ENCODE assay signal across 12 cellular contexts in the genomic region with DNA sequence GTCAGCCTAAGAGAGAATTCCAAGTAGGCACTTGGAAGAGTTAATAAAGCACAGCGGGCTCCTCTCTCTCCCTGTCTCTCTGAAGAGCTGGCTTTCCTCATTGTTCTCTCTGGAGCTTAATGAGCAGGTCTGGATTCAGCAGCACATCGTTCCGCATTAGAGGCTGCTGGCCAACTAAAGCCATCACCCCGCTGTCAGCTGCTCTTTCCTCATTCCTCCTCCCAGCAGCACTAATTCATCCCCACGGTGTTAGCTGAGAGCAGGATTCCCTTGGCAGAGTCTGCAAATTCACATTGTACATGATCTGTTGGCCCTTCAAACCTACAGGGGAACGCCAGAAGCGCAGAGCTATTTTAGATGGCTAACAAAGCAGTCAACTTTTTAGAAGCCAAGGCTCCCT. TPM values are rescaled to one million over a fixed set of nuclear protein-coding genes. Genes with fewer than 3 reads are reported as not detected.
DNase-seq lines count a peak whose midpoint lies in the region; ATAC-seq, FAIRE-seq and TF ChIP-seq lines count a peak whose summit lies in the region.
"Had no signal": no experiment of that assay in that cellular context is flagged by ENCODE, and none has a peak within 500 bp of the region (broad histone marks: within the 10 kb centered on the region; RNA-seq: fewer than 3 reads in every experiment).

No MANE protein-coding gene starts in this region.

- H3K36me3 ChIP-seq in H1 (ENCODE audit: control insufficient read depth in 2 of 4, insufficient read depth in 4 of 4, low read length in 3 of 4) (no peaks in the 10 kb centered on the region), mesenchymal stem cell (ENCODE audit: control insufficient read depth in 1 of 2, insufficient read depth in 2 of 2, low read depth in 1 of 2, low read length in 2 of 2) (peaks cover 2 to 7% of the 10 kb centered on the region in 2 experiments), MM.1S (replicated peaks; ENCODE audit: insufficient read depth, low read length) (no peaks in the 10 kb centered on the region; the same call in 1 of the 2 replicates)

- CTCF ChIA-PET in H1 (lab: Charles Lee; ENCODE audit: partially characterized antibody) = interaction anchor here (0.6 to 1.6 kb wide), 5 partner anchors 9 to 331 kb away, joined by 3 to 5 read pairs (median 3); no protein-coding TSS in a partner anchor

- H3K79me1 ChIP-seq in H1 (ENCODE audit: low read depth, low read length) = no peaks in the 10 kb centered on the region
- peaks cover 2% of the 10 kb centered on the region for H3K79me1 ChIP-seq in mesenchymal stem cell (replicated peaks; ENCODE audit: low read length, poor library complexity, severe bottlenecking)

- no peak overlapping the region for H3K23ac ChIP-seq in H1 (ENCODE audit: insufficient read length)
- H3K23ac ChIP-seq in mesenchymal stem cell (ENCODE audit: low read length in 2 of 2) = no peak overlapping the region

- H2BK15ac ChIP-seq in H1 (ENCODE audit: low read length) = no peak overlapping the region
- H2BK15ac ChIP-seq in mesenchymal stem cell (ENCODE audit: low read depth, poor library complexity, severe bottlenecking) = no peak overlapping the region

- H3K14ac ChIP-seq in H1 (ENCODE audit: insufficient read length) (no peak overlapping the region), mesenchymal stem cell (ENCODE audit: low read length in 2 of 2) (no peak overlapping the region)

- H2AFZ ChIP-seq in H1 (ENCODE audit: low read length) = peak overlapping the region; percentile 73; the same call in 1 of the 2 replicates
- no peak overlapping the region for H2AFZ ChIP-seq in mesenchymal stem cell (ENCODE audit: low read depth, low read length)
- no peak overlapping the region for H2AFZ ChIP-seq in MM.1S (ENCODE audit: low read length)

- ATAC-seq in HG03469 (IDR thresholded peaks at IDR 0.05; ENCODE audit: unreplicated experiment) = no peak

- no peak for FAIRE-seq in H1 (lab: Jason Lieb, UNC)
- FAIRE-seq: H54 had no signal

- 0 out of 2 replicates have a peak, but pooled peaks cover 2% of the 10 kb centered on the region for H3K23me2 ChIP-seq in H1 (ENCODE audit: low read depth, low read length)

- H3K27me3 ChIP-seq in H1 (replicated peaks in 1 of 4; ENCODE audit: control insufficient read depth in 3 of 4, extremely low read depth in 1 of 4, insufficient read depth in 3 of 4, low read length in 3 of 4) (no peaks in the 10 kb centered on the region), mesenchymal stem cell (ENCODE audit: control insufficient read depth in 1 of 2, insufficient read depth in 1 of 2, low read length in 2 of 2) (no peaks in the 10 kb centered on the region), MM.1S (replicated peaks; ENCODE audit: insufficient read depth, low read length) (no peaks in the 10 kb centered on the region)
- H3K27me3 ChIP-seq: spleen, tibial artery had no signal

- H2BK12ac ChIP-seq in H1 (ENCODE audit: low read depth, low read length) = no peak overlapping the region
- H2BK12ac ChIP-seq in mesenchymal stem cell (ENCODE audit: low read length in 2 of 2) = no peak overlapping the region

- H3K27ac ChIP-seq in H1 (ENCODE audit: low read depth, low read length) (no peak overlapping the region), mesenchymal stem cell (ENCODE audit: low read length, poor library complexity, severe bottlenecking) (no peak overlapping the region), temporal lobe (ENCODE audit: low read depth, low read length) (peak overlapping the region; percentile 7), MM.1S (ENCODE audit: low read length) (no peak overlapping the region)
- H3K27ac ChIP-seq: KMS-11, spleen, tibial artery had no signal

- no peaks in the 10 kb centered on the region for H4K20me1 ChIP-seq in H1 (replicated peaks in 1 of 2; ENCODE audit: control insufficient read depth in 1 of 2, insufficient read depth in 2 of 2, low read length in 2 of 2)
- no peaks in the 10 kb centered on the region for H4K20me1 ChIP-seq in MM.1S (ENCODE audit: insufficient read depth, low read length)

- TF ChIP-seq EP300 in H1 (IDR thresholded peaks at IDR 0.05; ENCODE audit: borderline replicate concordance in 1 of 2, low read depth in 2 of 2, low read length in 2 of 2) = no peak

- no peak for TF ChIP-seq RAD21 in H1 (IDR thresholded peaks at IDR 0.05 in 1 of 2, conservative IDR thresholded peaks at IDR 0.05 in 1 of 2; ENCODE audit: low read depth in 2 of 2, low read length in 2 of 2)

- TF ChIP-seq CTCF in H1 (IDR thresholded peaks at IDR 0.05; ENCODE audit: control extremely low read depth in 1 of 3, insufficient read depth in 1 of 3, low read depth in 1 of 3, low read length in 3 of 3) (no peak), MM.1S (IDR thresholded peaks at IDR 0.05; ENCODE audit: low read length) (no peak)

- no peak for TF ChIP-seq POLR2A in H1 (IDR thresholded peaks at IDR 0.05; ENCODE audit: control extremely low read depth in 1 of 2, low read depth in 2 of 2, low read length in 2 of 2)

- H3K9me2 ChIP-seq in MM.1S (replicated peaks; ENCODE audit: insufficient read depth, low read length) = no peaks in the 10 kb centered on the region

- 45% methylated on average over 7 of the region's 7 CpGs; no CpG with 5 or more reads in 1 of the 2 experiments for WGBS in H1 (ENCODE audit: extremely low coverage in 1 of 2, insufficient coverage in 1 of 2, insufficient read length in 1 of 2, insufficient replicate concordance in 2 of 2, low coverage in 1 of 2, low lambda C conversion rate in 2 of 2, missing lambda C conversion rate in 1 of 2), 2 experiments
- 27% methylated on average over 7 of the region's 7 CpGs for WGBS in mesenchymal stem cell

- H3K9ac ChIP-seq in H1 (replicated peaks in 1 of 4; ENCODE audit: extremely low read depth in 1 of 4, low read depth in 3 of 4, low read length in 3 of 4) (no peak overlapping the region), mesenchymal stem cell (ENCODE audit: low read length) (peak overlapping the region; percentile 66), MM.1S (ENCODE audit: low read length) (no peak overlapping the region)
- H3K9ac ChIP-seq: KMS-11 had no signal

- H3K4me2 ChIP-seq in H1 (ENCODE audit: insufficient read depth in 1 of 2, low read depth in 2 of 2, low read length in 2 of 2) (peak overlapping the region; percentile 12 to 23; a peak in 2 of 4 replicates), mesenchymal stem cell (ENCODE audit: low read length, poor library complexity, severe bottlenecking) (no peak overlapping the region), MM.1S (ENCODE audit: low read depth, low read length) (no peak overlapping the region)
- H3K4me2 ChIP-seq: KMS-11 had no signal

- no peak overlapping the region for H3K4me3 ChIP-seq in H1 (ENCODE audit: extremely low read depth in 1 of 4, insufficient read depth in 2 of 4, low read depth in 3 of 4, low read length in 4 of 4)
- H3K4me3 ChIP-seq in mesenchymal stem cell (ENCODE audit: insufficient read depth in 1 of 2, low read depth in 1 of 2, low read length in 2 of 2) = peak overlapping the region in 1 of 2 experiments; percentile 35
- H3K4me3 ChIP-seq in MM.1S (ENCODE audit: low read length) = no peak overlapping the region
- H3K4me3 ChIP-seq: spleen, tibial artery had no signal

- H4K8ac ChIP-seq in H1 (ENCODE audit: extremely low read depth, insufficient read depth, low read length) = no peak overlapping the region
- no peak overlapping the region for H4K8ac ChIP-seq in mesenchymal stem cell (ENCODE audit: low read length)

- no peak overlapping the region for H2BK20ac ChIP-seq in H1 (ENCODE audit: low read length)

- H2BK120ac ChIP-seq in H1 (replicated peaks; ENCODE audit: low read depth, low read length) (no peak overlapping the region), mesenchymal stem cell (ENCODE audit: low read depth, low read length) (no peak overlapping the region)

- H3K18ac ChIP-seq in H1 (ENCODE audit: extremely low read depth, low read length) (no peak overlapping the region), mesenchymal stem cell (ENCODE audit: low read depth in 1 of 2, low read length in 2 of 2) (no peak overlapping the region)

- no peaks in the 10 kb centered on the region for H3F3A ChIP-seq in MM.1S (ENCODE audit: insufficient read depth, low read length)

- H3K79me2 ChIP-seq in H1 (ENCODE audit: control insufficient read depth in 1 of 2, insufficient read depth in 2 of 2, low read length in 2 of 2) (no peaks in the 10 kb centered on the region), MM.1S (ENCODE audit: low read length) (no peaks in the 10 kb centered on the region)

- H3K4me1 ChIP-seq in H1 (replicated peaks in 1 of 4; ENCODE audit: control insufficient read depth in 3 of 4, insufficient read depth in 4 of 4, low read length in 3 of 4) = no peaks in the 10 kb centered on the region; a peak in 1 of 7 replicates
- no peaks in the 10 kb centered on the region for H3K4me1 ChIP-seq in mesenchymal stem cell (ENCODE audit: control insufficient read depth, insufficient read depth, low read depth, low read length)
- no peaks in the 10 kb centered on the region for H3K4me1 ChIP-seq in MM.1S (ENCODE audit: low read length)
- H3K4me1 ChIP-seq: spleen, tibial artery had no signal

- peak; percentile 69 for DNase-seq in NCI-H2227 (lab: John Stamatoyannopoulos, UW; ENCODE audit: unreplicated experiment)
- DNase-seq in H1 (ENCODE audit: low read depth in 1 of 2, low spot score in 2 of 2) = peak in 1 of 2 experiments; percentile 50
- peak; percentile 6 for DNase-seq in mesenchymal stem cell
- DNase-seq in MM.1S = no peak
- DNase-seq in MV-4-11 (lab: John Stamatoyannopoulos, UW) = no peak
- no peak for DNase-seq in activated naive CD4-positive, alpha-beta T cell treated with Interleukin-2 at 50 U/mL for 16 hours
- DNase-seq: spleen had no signal

- POLR2A ChIA-PET in H1 (lab: Charles Lee; ENCODE audit: partially characterized antibody) = interaction anchor here (0.7 to 1.1 kb wide), 3 partner anchors 9 to 267 kb away, joined by 3 to 4 read pairs (median 3); no protein-coding TSS in a partner anchor

- no peak overlapping the region for H4K5ac ChIP-seq in H1 (ENCODE audit: insufficient read length, low read depth, low read length)

- H2AK5ac ChIP-seq in H1 (ENCODE audit: low read depth, low read length) (no peak overlapping the region), mesenchymal stem cell (ENCODE audit: low read length, severe bottlenecking) (no peak overlapping the region)

- H2BK5ac ChIP-seq in H1 (ENCODE audit: low read depth, low read length) = no peak overlapping the region
- H2BK5ac ChIP-seq in mesenchymal stem cell (ENCODE audit: low read depth, low read length, poor library complexity, severe bottlenecking) = no peak overlapping the region

- H3K9me3 ChIP-seq in H1 (ENCODE audit: insufficient read depth in 2 of 2, low read depth in 1 of 2, low read length in 1 of 2) (no peaks in the 10 kb centered on the region), mesenchymal stem cell (ENCODE audit: control insufficient read depth, low read length) (no peaks in the 10 kb centered on the region), MM.1S (replicated peaks; ENCODE audit: insufficient read depth, low read length) (no peaks in the 10 kb centered on the region)
- H3K9me3 ChIP-seq: tibial artery had no signal

- H4K91ac ChIP-seq in H1 (replicated peaks; ENCODE audit: insufficient read length, low read length) = no peak overlapping the region
- H4K91ac ChIP-seq in mesenchymal stem cell (ENCODE audit: low read length) = no peak overlapping the region

- no peak overlapping the region for H3K4ac ChIP-seq in H1 (replicated peaks; ENCODE audit: insufficient read length, low read depth, low read length)
- H3K4ac ChIP-seq in mesenchymal stem cell (ENCODE audit: low read depth in 1 of 2, low read length in 2 of 2) = no peak overlapping the region

- H3K56ac ChIP-seq in H1 (replicated peaks; ENCODE audit: insufficient read length, low read depth, low read length) = no peak overlapping the region

RNA-seq across cellular contexts. Expression of gene SGO1, which starts 44.2 kb away (rescaled TPM):
- 34.6 and 36.4 TPM in 2 replicates for total RNA-seq in H1 (2021; fragmentation: NEBNext Ultra II Directional; extraction: Animal tissue kit (Norgen Biotek cat#: 25700))
- 5.7 and 6.9 TPM in 2 replicates for polyA plus RNA-seq in H1 (2011; rRNA removed)
- polyA plus RNA-seq in H1 (2011; cell fraction: cytosol; rRNA removed) = 6.2 TPM
- polyA plus RNA-seq in H1 (2011; cell fraction: nucleus; rRNA removed) = 7.4 TPM
- 12.3 to 21.3 TPM (median 14.7 TPM) in 4 replicates for polyA plus RNA-seq in H1 (2012, experiment 1 of 2)
- 3.0 TPM for polyA plus RNA-seq in H1 (2012, experiment 2 of 2)
- polyA plus RNA-seq in H1 (2013, experiment 1 of 2) = 29.5 TPM
- 27.9 TPM for polyA plus RNA-seq in H1 (2013, experiment 2 of 2)
- 6.2 and 10.8 TPM in 2 replicates for polyA minus RNA-seq in H1 (2011; rRNA and poly(A)+ RNA removed)
- 12.3 TPM for polyA minus RNA-seq in H1 (2011; cell fraction: cytosol; rRNA and poly(A)+ RNA removed)
- 20.6 TPM for polyA minus RNA-seq in H1 (2011; cell fraction: nucleus; rRNA and poly(A)+ RNA removed)
- 2.2 TPM for polyA plus RNA-seq in mesenchymal stem cell (2013, experiment 1 of 2)
- polyA plus RNA-seq in mesenchymal stem cell (2013, experiment 2 of 2) = 2.4 TPM
- 2.0 TPM for total RNA-seq in temporal lobe

Comparison
In these comparisons a context has a peak if more than half of its experiments do, and no peak if none do; other contexts are left out.
1. DNase-seq: peak in NCI-H2227 (single experiment) and mesenchymal stem cell (single experiment); none in MM.1S (single experiment), MV-4-11 (single experiment) and activated naive CD4-positive, alpha-beta T cell treated with Interleukin-2 at 50 U/mL for 16 hours (single experiment).
2. H3K4me2 ChIP-seq: peak in H1 (2 of 2); none in mesenchymal stem cell (single experiment) and MM.1S (single experiment).
3. RNA of gene SGO1, which starts 44.2 kb away (total RNA-seq): 34.6 to 36.4 TPM in H1; 2.0 TPM in temporal lobe (single experiment); every median in the first group is over 10 times any median in the second.